In the genomic region with DNA sequence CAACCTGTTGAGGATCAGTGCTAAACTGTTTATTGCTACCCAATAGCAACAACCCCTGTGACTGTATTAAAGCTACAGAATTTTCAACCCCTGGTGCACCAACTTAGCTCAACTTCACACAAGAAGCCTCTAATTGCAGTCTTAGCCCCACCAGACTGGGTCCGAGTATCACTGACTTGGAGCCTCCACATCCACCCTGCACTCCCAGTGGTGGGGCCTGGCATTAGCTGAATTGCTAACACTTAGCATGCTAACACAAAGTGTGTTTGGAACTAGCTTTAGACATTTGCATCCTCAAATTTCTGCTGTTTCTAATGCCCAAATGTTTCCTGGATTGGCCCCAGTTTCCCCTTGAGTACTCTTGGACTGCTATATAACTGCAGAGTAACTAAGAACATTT, we compare ENCODE assay signal across 1 cellular context.
TF ChIP-seq lines count a peak whose summit lies in the region.

No MANE protein-coding gene starts in this region.

TF ChIP-seq in WTC11, 78 proteins besides CTCF, POLR2A, EP300 and RAD21 (continued from another document):
- TF ChIP-seq, protein P1, sequence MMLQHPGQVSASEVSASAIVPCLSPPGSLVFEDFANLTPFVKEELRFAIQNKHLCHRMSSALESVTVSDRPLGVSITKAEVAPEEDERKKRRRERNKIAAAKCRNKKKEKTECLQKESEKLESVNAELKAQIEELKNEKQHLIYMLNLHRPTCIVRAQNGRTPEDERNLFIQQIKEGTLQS (CRISPR knock-in tag; conservative IDR thresholded peaks at IDR 0.05): no peak
- TF ChIP-seq FOXK1 (CRISPR knock-in tag; IDR thresholded peaks at IDR 0.05) (no peak), ZNF263 (CRISPR knock-in tag; IDR thresholded peaks at IDR 0.05; ENCODE audit: low read depth) (no peak), ZNF671 (CRISPR knock-in tag; IDR thresholded peaks at IDR 0.05) (no peak), RELA (CRISPR knock-in tag; IDR thresholded peaks at IDR 0.05; ENCODE audit: borderline replicate concordance) (no peak), GABPB1 (CRISPR knock-in tag; IDR thresholded peaks at IDR 0.05) (no peak), TEAD4 (CRISPR knock-in tag; IDR thresholded peaks at IDR 0.05) (no peak), ZNF219 (CRISPR knock-in tag; IDR thresholded peaks at IDR 0.05; ENCODE audit: borderline replicate concordance) (no peak), ZNF121 (CRISPR knock-in tag; IDR thresholded peaks at IDR 0.05) (no peak)
- TF ChIP-seq, protein P2, sequence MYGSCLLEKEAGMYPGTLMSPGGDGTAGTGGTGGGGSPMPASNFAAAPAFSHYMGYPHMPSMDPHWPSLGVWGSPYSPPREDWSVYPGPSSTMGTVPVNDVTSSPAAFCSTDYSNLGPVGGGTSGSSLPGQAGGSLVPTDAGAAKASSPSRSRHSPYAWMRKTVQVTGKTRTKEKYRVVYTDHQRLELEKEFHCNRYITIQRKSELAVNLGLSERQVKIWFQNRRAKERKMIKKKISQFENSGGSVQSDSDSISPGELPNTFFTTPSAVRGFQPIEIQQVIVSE (CRISPR knock-in tag; IDR thresholded peaks at IDR 0.05; ENCODE audit: borderline replicate concordance): no peak
- TF ChIP-seq, protein P3, sequence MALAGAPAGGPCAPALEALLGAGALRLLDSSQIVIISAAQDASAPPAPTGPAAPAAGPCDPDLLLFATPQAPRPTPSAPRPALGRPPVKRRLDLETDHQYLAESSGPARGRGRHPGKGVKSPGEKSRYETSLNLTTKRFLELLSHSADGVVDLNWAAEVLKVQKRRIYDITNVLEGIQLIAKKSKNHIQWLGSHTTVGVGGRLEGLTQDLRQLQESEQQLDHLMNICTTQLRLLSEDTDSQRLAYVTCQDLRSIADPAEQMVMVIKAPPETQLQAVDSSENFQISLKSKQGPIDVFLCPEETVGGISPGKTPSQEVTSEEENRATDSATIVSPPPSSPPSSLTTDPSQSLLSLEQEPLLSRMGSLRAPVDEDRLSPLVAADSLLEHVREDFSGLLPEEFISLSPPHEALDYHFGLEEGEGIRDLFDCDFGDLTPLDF (CRISPR knock-in tag; IDR thresholded peaks at IDR 0.05): no peak
- TF ChIP-seq, protein P4, sequence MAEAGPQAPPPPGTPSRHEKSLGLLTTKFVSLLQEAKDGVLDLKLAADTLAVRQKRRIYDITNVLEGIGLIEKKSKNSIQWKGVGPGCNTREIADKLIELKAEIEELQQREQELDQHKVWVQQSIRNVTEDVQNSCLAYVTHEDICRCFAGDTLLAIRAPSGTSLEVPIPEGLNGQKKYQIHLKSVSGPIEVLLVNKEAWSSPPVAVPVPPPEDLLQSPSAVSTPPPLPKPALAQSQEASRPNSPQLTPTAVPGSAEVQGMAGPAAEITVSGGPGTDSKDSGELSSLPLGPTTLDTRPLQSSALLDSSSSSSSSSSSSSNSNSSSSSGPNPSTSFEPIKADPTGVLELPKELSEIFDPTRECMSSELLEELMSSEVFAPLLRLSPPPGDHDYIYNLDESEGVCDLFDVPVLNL (CRISPR knock-in tag; IDR thresholded peaks at IDR 0.05; ENCODE audit: borderline replicate concordance, low read depth): no peak
